ENCODE assay signal across 8 cellular contexts in the genomic region with DNA sequence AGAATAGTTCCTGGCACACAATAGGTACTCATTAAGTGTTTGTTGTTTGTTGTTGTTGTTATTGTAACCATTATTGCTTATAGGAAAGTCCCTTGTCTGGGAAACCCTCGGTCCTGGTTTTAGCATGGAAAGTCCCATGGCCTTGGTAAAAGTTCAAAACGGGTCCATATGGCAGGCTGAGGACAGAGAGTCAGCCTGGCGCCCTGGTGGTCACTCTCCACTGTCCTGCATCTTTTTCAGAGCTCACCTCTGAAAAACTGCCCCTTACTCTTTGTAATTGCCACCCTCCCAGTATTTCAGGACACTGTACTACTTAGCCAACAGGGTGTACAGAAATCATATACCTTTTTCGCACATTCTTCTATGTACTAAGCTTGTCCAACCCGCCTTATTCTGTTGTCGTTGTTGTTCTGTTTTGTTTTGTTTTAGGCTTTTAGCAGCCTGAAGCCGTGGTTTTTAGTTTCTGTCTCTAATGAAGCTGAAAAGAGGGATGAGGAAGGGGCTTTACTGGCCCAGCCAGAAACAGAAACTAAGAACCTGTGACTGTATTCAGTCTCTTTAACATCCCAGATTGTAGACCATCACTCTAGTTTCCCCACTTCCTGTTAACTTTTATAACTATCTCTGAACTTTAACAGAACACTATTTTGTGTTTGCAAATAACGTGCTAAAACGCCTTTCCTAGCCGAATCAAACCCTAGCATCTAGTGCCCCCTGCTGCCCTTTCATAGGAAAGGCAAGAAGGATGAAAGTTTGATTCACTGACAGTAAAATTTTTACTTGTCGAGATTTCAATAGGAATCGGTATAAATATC. TPM values are rescaled to one million over a fixed set of nuclear protein-coding genes. Genes with fewer than 3 reads are reported as not detected.
A peak's percentile ranks its signal among the peaks of the same experiment; 100 is the strongest.
DNase-seq lines count a peak whose midpoint lies in the region; ATAC-seq and TF ChIP-seq lines count a peak whose summit lies in the region.

No MANE protein-coding gene starts in this region.

- H3K4me3 Mint-ChIP-seq in activated CD8-positive, alpha-beta T cell treated with anti-CD3 and anti-CD28 coated beads, Interleukin-2, amount 10 ng/mL, durations not matched to agents 7 days and 5 days: no peak overlapping the region
- no peak overlapping the region for H3K4me3 Mint-ChIP-seq in stimulated activated naive CD8-positive, alpha-beta T cell treated with anti-CD3 and anti-CD28 coated beads, Interleukin-15, amount 100 ng/mL, for 72 hours

- H3K4me3 ChIP-seq in epithelial cell of esophagus (ENCODE audit: low read length) (peak overlapping the region; percentile 69), mucosa of rectum (ENCODE audit: low read length in 2 of 2) (peak overlapping the region; percentile 80 to 82)

- H3K9me3 Mint-ChIP-seq in activated CD8-positive, alpha-beta T cell treated with anti-CD3 and anti-CD28 coated beads, Interleukin-2, amount 10 ng/mL, durations not matched to agents 7 days and 5 days (ENCODE audit: insufficient read depth): no peaks in the 10 kb centered on the region
- no peaks in the 10 kb centered on the region for H3K9me3 Mint-ChIP-seq in stimulated activated naive CD8-positive, alpha-beta T cell treated with anti-CD3 and anti-CD28 coated beads, Interleukin-15, amount 100 ng/mL, for 72 hours

- no peaks in the 10 kb centered on the region for H3K36me3 ChIP-seq in mucosa of rectum (ENCODE audit: control insufficient read depth in 2 of 2, insufficient read depth in 2 of 2, low read length in 2 of 2)

- POLR2A ChIA-PET in activated CD8-positive, alpha-beta T cell treated with anti-CD3 and anti-CD28 coated beads, Interleukin-2, amount 10 ng/mL, durations not matched to agents 7 days and 5 days (lab: Charles Lee): interaction anchor here (1.2 kb wide), 1 partner anchor 248 kb away, joined by 5 read pairs; no protein-coding TSS in a partner anchor

- no peaks in the 10 kb centered on the region for H3K27me3 ChIP-seq in mucosa of rectum (ENCODE audit: control insufficient read depth in 2 of 2, insufficient read depth in 2 of 2, low read length in 2 of 2)

- H3K4me1 Mint-ChIP-seq in activated CD8-positive, alpha-beta T cell treated with anti-CD3 and anti-CD28 coated beads, Interleukin-2, amount 10 ng/mL, durations not matched to agents 7 days and 5 days (ENCODE audit: low read depth): peaks cover 1% of the 10 kb centered on the region
- no peaks in the 10 kb centered on the region for H3K4me1 Mint-ChIP-seq in stimulated activated naive CD8-positive, alpha-beta T cell treated with anti-CD3 and anti-CD28 coated beads, Interleukin-15, amount 100 ng/mL, for 72 hours

- CTCF ChIA-PET in activated CD8-positive, alpha-beta T cell treated with anti-CD3 and anti-CD28 coated beads, Interleukin-2, amount 10 ng/mL, durations not matched to agents 7 days and 5 days (lab: Charles Lee): interaction anchor here (0.7 to 3.4 kb wide), 22 partner anchors 9 to 501 kb away, joined by 3 to 71 read pairs (median 4); a partner anchor contains a TSS

- peaks cover 13 to 14% of the 10 kb centered on the region in 2 donors for H3K4me1 ChIP-seq in mucosa of rectum (ENCODE audit: control insufficient read depth in 2 of 2, insufficient read depth in 2 of 2, low read length in 2 of 2)

- H3K36me3 Mint-ChIP-seq in activated CD8-positive, alpha-beta T cell treated with anti-CD3 and anti-CD28 coated beads, Interleukin-2, amount 10 ng/mL, durations not matched to agents 7 days and 5 days (ENCODE audit: low read depth): peaks cover 6% of the 10 kb centered on the region

- H3K9ac ChIP-seq in mucosa of rectum (ENCODE audit: low read depth in 1 of 2, low read length in 2 of 2): no peak overlapping the region

- H3K27me3 Mint-ChIP-seq in activated CD8-positive, alpha-beta T cell treated with anti-CD3 and anti-CD28 coated beads, Interleukin-2, amount 10 ng/mL, durations not matched to agents 7 days and 5 days (ENCODE audit: low read depth): no peaks in the 10 kb centered on the region
- H3K27me3 Mint-ChIP-seq in stimulated activated naive CD8-positive, alpha-beta T cell treated with anti-CD3 and anti-CD28 coated beads, Interleukin-15, amount 100 ng/mL, for 72 hours: no peaks in the 10 kb centered on the region

- peak overlapping the region in 1 of 2 donors; percentile 32 for H3K27ac ChIP-seq in mucosa of rectum (ENCODE audit: low read depth in 2 of 2, low read length in 2 of 2)

- ATAC-seq in GM19023 (IDR thresholded peaks at IDR 0.05; ENCODE audit: unreplicated experiment): peak; percentile 34
- peak; percentile 39 for ATAC-seq in HG03520 (IDR thresholded peaks at IDR 0.05; ENCODE audit: unreplicated experiment)
- ATAC-seq in activated CD8-positive, alpha-beta T cell treated with anti-CD3 and anti-CD28 coated beads, Interleukin-2, amount 10 ng/mL, durations not matched to agents 7 days and 5 days: peak; percentile 57
- peak; percentile 44 for ATAC-seq in stimulated activated naive CD8-positive, alpha-beta T cell treated with anti-CD3 and anti-CD28 coated beads, Interleukin-15, amount 100 ng/mL, for 72 hours

- peak; percentile 91 for DNase-seq in AML-193 (lab: John Stamatoyannopoulos, UW)
- DNase-seq in NCI-H82 (lab: John Stamatoyannopoulos, UW): peak; percentile 80
- peak; percentile 80 for DNase-seq in activated CD8-positive, alpha-beta T cell treated with anti-CD3 and anti-CD28 coated beads, Interleukin-2, amount 10 ng/mL, durations not matched to agents 7 days and 5 days
- peak; percentile 82 for DNase-seq in epithelial cell of esophagus (ENCODE audit: low read depth)
- peak; percentile 38 to 46 for DNase-seq in stimulated activated naive CD8-positive, alpha-beta T cell treated with anti-CD3 and anti-CD28 coated beads, Interleukin-15, amount 100 ng/mL, for 72 hours

- no peaks in the 10 kb centered on the region for H3K9me3 ChIP-seq in mucosa of rectum (ENCODE audit: control insufficient read depth in 2 of 2, low read length in 2 of 2)

- no peak overlapping the region for H3K27ac Mint-ChIP-seq in activated CD8-positive, alpha-beta T cell treated with anti-CD3 and anti-CD28 coated beads, Interleukin-2, amount 10 ng/mL, durations not matched to agents 7 days and 5 days
- H3K27ac Mint-ChIP-seq in stimulated activated naive CD8-positive, alpha-beta T cell treated with anti-CD3 and anti-CD28 coated beads, Interleukin-15, amount 100 ng/mL, for 72 hours: no peak overlapping the region

- peak; percentile 89 for TF ChIP-seq CTCF in epithelial cell of esophagus (IDR thresholded peaks at IDR 0.05; ENCODE audit: insufficient read depth, low read depth, low read length, missing control alignments)

RNA-seq across cellular contexts. Expression of a gene that starts 7.6 kb away (rescaled TPM):
- total RNA-seq in activated CD8-positive, alpha-beta T cell treated with anti-CD3 and anti-CD28 coated beads, Interleukin-2, amount 10 ng/mL, durations not matched to agents 7 days and 5 days: 10 to 100 TPM; 21.5 to 22.2 TPM
